Comparison of ENCODE assay signal across 8 cellular contexts in genomic region chr2:63050186-63050915, GRCh38. TPM values are rescaled to one million over a fixed set of nuclear protein-coding genes. Genes with fewer than 3 reads are reported as not detected.
DNase-seq lines count a peak whose midpoint lies in the region; TF ChIP-seq lines count a peak whose summit lies in the region.

OTX1 (plus strand) TSS chr2:63050830; CDS start chr2:63052991, 2,161 bp downstream.

- no peak within 1 kb of the TSS for H3K27ac Mint-ChIP-seq in immature natural killer cell

- peak; percentile 81 for DNase-seq in activated effector memory CD4-positive, alpha-beta T cell treated with anti-CD3 and anti-CD28 coated beads, Interleukin-2, amount 50 U/mL, for 16 hours
- no peak for DNase-seq in activated effector memory CD4-positive, alpha-beta T cell treated with Interleukin-2 at 50 U/mL for 16 hours
- no peak for DNase-seq in HFF-Myc (ENCODE audit: extremely low read depth, low read depth)
- DNase-seq in M059J (ENCODE audit: low read depth), result peak; percentile 79
- DNase-seq in RPMI7951 (ENCODE audit: low read depth), result peak; percentile 82
- DNase-seq in astrocyte of the cerebellum (ENCODE audit: low read depth), result no peak
- DNase-seq in immature natural killer cell, result no peak
- DNase-seq in stimulated activated CD4-positive, alpha-beta T cell treated with anti-CD3 and anti-CD28 coated beads, Interleukin-12 subunit alpha, Interleukin-12 subunit beta, amount 100 ng/mL, for 24 hours (ENCODE audit: low read depth in 2 of 2), result peak; percentile 40 to 51

- peaks cover 0 to 1% (median 0%) of the 10 kb centered on the region in 6 donors for H3K9me3 Mint-ChIP-seq in immature natural killer cell

- peaks cover 48 to 60% of the 10 kb centered on the region in 2 donors for H3K4me1 Mint-ChIP-seq in immature natural killer cell

- H3K4me3 Mint-ChIP-seq in immature natural killer cell, result peak within 1 kb of the TSS; percentile 70 to 89 (median 83)

- in situ Hi-C loops in astrocyte of the cerebellum (cut with HindIII; ENCODE audit: low sequenced_read_pairs), result no loop called here

- H3K27me3 Mint-ChIP-seq in immature natural killer cell (ENCODE audit: low read depth in 3 of 3), result peaks cover 29 to 41% (median 34%) of the 10 kb centered on the region in 3 donors

- TF ChIP-seq CTCF in HFF-Myc (IDR thresholded peaks at IDR 0.05; ENCODE audit: low read depth, low read length, missing control alignments) (no peak), astrocyte of the cerebellum (IDR thresholded peaks at IDR 0.05; ENCODE audit: low read depth, low read length, missing control alignments) (no peak)

- H3K4me3 ChIP-seq in HFF-Myc (replicated peaks; ENCODE audit: low read depth, low read length) (peak within 1 kb of the TSS; percentile 48), astrocyte of the cerebellum (ENCODE audit: low read depth, low read length) (peak within 1 kb of the TSS; percentile 37)

- peaks cover 13 to 17% (median 15%) of the 10 kb centered on the region in 3 donors for H3K36me3 Mint-ChIP-seq in immature natural killer cell

RNA-seq across cellular contexts. Expression of gene OTX1, which starts in this region (rescaled TPM):
- total RNA-seq in M059J (2014; rRNA removed; shearing (Covaris generic)), result 0.59 and 1.1 TPM in 2 replicates
- total RNA-seq in RPMI7951 (2014; rRNA removed; shearing (Covaris generic)), result 0.36 and 0.88 TPM in 2 replicates
- polyA plus RNA-seq in immature natural killer cell, result not detected

Comparison
In these comparisons a context has a peak if more than half of its experiments do, and no peak if none do; other contexts are left out.
1. DNase-seq: peak in activated effector memory CD4-positive, alpha-beta T cell treated with anti-CD3 and anti-CD28 coated beads, Interleukin-2, amount 50 U/mL, for 16 hours (single experiment), M059J (single experiment) and stimulated activated CD4-positive, alpha-beta T cell treated with anti-CD3 and anti-CD28 coated beads, Interleukin-12 subunit alpha, Interleukin-12 subunit beta, amount 100 ng/mL, for 24 hours (2 of 2); none in activated effector memory CD4-positive, alpha-beta T cell treated with Interleukin-2 at 50 U/mL for 16 hours (single experiment), HFF-Myc (single experiment), astrocyte of the cerebellum (single experiment) and immature natural killer cell (0 of 3).
2. Peak in DNase-seq in RPMI7951; RNA of the gene not detected or under 1 TPM.